In genomic region chr5:68542207-68542606, GRCh38 we compare ENCODE assay signal across 1 cellular context.
TF ChIP-seq lines count a peak whose summit lies in the region.

No MANE protein-coding gene starts in this region.

TF ChIP-seq in WTC11, 78 proteins besides CTCF, POLR2A, EP300 and RAD21 (continued from another document):
- TF ChIP-seq ZNF425 (CRISPR knock-in tag; conservative IDR thresholded peaks at IDR 0.05) (no peak), IRF1 (CRISPR knock-in tag; IDR thresholded peaks at IDR 0.05) (no peak), GTF2I (CRISPR knock-in tag; conservative IDR thresholded peaks at IDR 0.05) (no peak), TP53 (CRISPR knock-in tag; IDR thresholded peaks at IDR 0.05) (no peak), FOXK1 (CRISPR knock-in tag; IDR thresholded peaks at IDR 0.05) (no peak), ZNF219 (CRISPR knock-in tag; IDR thresholded peaks at IDR 0.05; ENCODE audit: borderline replicate concordance) (no peak), ATF3 (CRISPR knock-in tag; conservative IDR thresholded peaks at IDR 0.05) (no peak), OVOL2 (CRISPR knock-in tag; IDR thresholded peaks at IDR 0.05; ENCODE audit: borderline replicate concordance) (no peak), SP1 (CRISPR knock-in tag; conservative IDR thresholded peaks at IDR 0.05) (no peak), ZNF317 (CRISPR knock-in tag; IDR thresholded peaks at IDR 0.05; ENCODE audit: borderline replicate concordance, low read depth) (no peak), CREM (CRISPR knock-in tag; IDR thresholded peaks at IDR 0.05) (no peak)
